Comparison of ENCODE assay signal across 8 cellular contexts in genomic region chr10:3484306-3485187, GRCh38.
DNase-seq lines count a peak whose midpoint lies in the region; ATAC-seq and TF ChIP-seq lines count a peak whose summit lies in the region.

No MANE protein-coding gene starts in this region.

- DNase-seq in COLO829 (ENCODE audit: low spot score) (peak; percentile 49), dorsolateral prefrontal cortex (no peak), NCI-H1092 treated with DMSO at 0.1 percent for 48 hours (lab: John Stamatoyannopoulos, UW) (no peak), amygdala (lab: John Stamatoyannopoulos, UW) (no peak), BE2C (no peak)

- H3K36me3 ChIP-seq in skeletal muscle tissue (ENCODE audit: control insufficient read depth in 3 of 3, insufficient read depth in 3 of 3, low read length in 3 of 3) (no peaks in the 10 kb centered on the region), BE2C (no peaks in the 10 kb centered on the region)

- H3K27ac ChIP-seq in dorsolateral prefrontal cortex (peak overlapping the region in 50 of 59 donors; percentile 1 to 82 (median 60)), skeletal muscle tissue (ENCODE audit: low read depth, low read length) (peak overlapping the region; percentile 18)

- ATAC-seq in GM19395 (IDR thresholded peaks at IDR 0.05; ENCODE audit: unreplicated experiment) (peak; percentile 78), HG03342 (IDR thresholded peaks at IDR 0.05; ENCODE audit: unreplicated experiment) (peak; percentile 74)

- no peaks in the 10 kb centered on the region for H3K27me3 ChIP-seq in dorsolateral prefrontal cortex
- H3K27me3 ChIP-seq in skeletal muscle tissue (ENCODE audit: control insufficient read depth in 3 of 3, insufficient read depth in 3 of 3, low read length in 3 of 3) = no peaks in the 10 kb centered on the region
- H3K27me3 ChIP-seq in BE2C = no peaks in the 10 kb centered on the region

- H3K9me3 ChIP-seq in skeletal muscle tissue (ENCODE audit: control insufficient read depth in 3 of 3, low read length in 3 of 3) (no peaks in the 10 kb centered on the region), BE2C (no peaks in the 10 kb centered on the region)

- TF ChIP-seq CTCF in dorsolateral prefrontal cortex (IDR thresholded peaks at IDR 0.05 in 54 of 56, conservative IDR thresholded peaks at IDR 0.05 in 2 of 56; ENCODE audit: low read depth in 1 of 56, partially characterized antibody in 56 of 56) = no peak
- TF ChIP-seq CTCF in BE2C (IDR thresholded peaks at IDR 0.05; ENCODE audit: low read depth, low read length) = no peak

- peaks cover 5 to 15% (median 9%) of the 10 kb centered on the region in 3 donors for H3K4me1 ChIP-seq in skeletal muscle tissue (ENCODE audit: control insufficient read depth in 3 of 3, insufficient read depth in 3 of 3, low read length in 3 of 3)
- H3K4me1 ChIP-seq in BE2C = peaks cover 5% of the 10 kb centered on the region; the same call in 1 of the 2 replicates

- no peak overlapping the region for H3K9ac ChIP-seq in skeletal muscle tissue (ENCODE audit: low read depth in 1 of 3, low read length in 3 of 3)

- H3K4me3 ChIP-seq in dorsolateral prefrontal cortex (peak overlapping the region in 22 of 59 donors; percentile 1 to 43 (median 14)), skeletal muscle tissue (ENCODE audit: low read length in 3 of 3) (no peak overlapping the region), BE2C (ENCODE audit: low read depth, low read length) (no peak overlapping the region)

- intact Hi-C loops in dorsolateral prefrontal cortex (cut with DNase I) = no loop called here
